Comparison of ENCODE assay signal across 8 cellular contexts in the genomic region with DNA sequence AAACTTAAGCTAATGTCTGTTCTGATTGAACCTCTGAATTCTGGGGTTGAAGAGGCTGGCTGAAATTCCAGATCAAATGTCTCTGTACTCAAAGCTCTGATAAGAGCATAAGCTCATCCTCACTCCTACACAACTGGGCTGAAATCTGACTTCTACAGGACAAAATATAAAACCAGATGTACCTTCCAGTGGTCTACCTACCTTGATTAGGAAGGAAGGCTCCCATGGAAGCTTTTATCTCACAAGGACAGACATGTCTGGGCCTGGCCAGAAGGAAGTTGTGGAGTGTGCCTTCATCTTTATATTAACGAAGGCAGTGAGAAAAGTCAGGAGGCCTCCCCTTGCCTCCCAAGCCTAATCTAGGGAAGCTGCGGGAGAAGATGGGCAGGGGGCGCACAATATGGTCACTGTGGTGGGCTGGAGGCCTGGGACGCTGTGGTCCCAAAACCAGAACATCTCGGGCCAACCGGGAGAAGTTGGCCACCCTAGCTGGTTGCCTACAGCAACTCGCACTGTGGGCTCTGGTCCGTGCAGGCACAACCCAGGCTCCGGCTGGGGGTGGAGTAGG. TPM values are rescaled to one million over a fixed set of nuclear protein-coding genes. Genes with fewer than 3 reads are reported as not detected.
DNase-seq lines count a peak whose midpoint lies in the region; ATAC-seq, FAIRE-seq and TF ChIP-seq lines count a peak whose summit lies in the region.

No MANE protein-coding gene starts in this region.

- peak overlapping the region; percentile 84 for H3K9ac ChIP-seq in HepG2 (ENCODE audit: insufficient read depth, low read depth, low read length)

- in situ Hi-C loops in HepG2 (cut with HindIII; ENCODE audit: extremely low pct_ligation_motif_present, low pct_unique_long_range_greater_than_20kb) = no loop called here

- H3K4me1 ChIP-seq in HepG2 (ENCODE audit: insufficient read depth, low read length) = peaks cover 29% of the 10 kb centered on the region
- peaks cover 8 to 13% of the 10 kb centered on the region in 2 donors for H3K4me1 ChIP-seq in thyroid gland

- H3K79me2 ChIP-seq in HepG2 (ENCODE audit: insufficient read depth, low read length) = no peaks in the 10 kb centered on the region

- intact Hi-C loops in HepG2 (cut with micrococcal nuclease; ENCODE audit: unreplicated experiment) = loop anchor here (10.0 kb wide), 1 partner anchor 80 kb away; the partner anchor contains the start of gene GNA13
- intact Hi-C loops in thyroid gland (cut with DNase I) = loop anchor here (5.0 kb wide), 2 partner anchors 82 to 127 kb away; partner anchors contain the start of gene GNA13

- peak overlapping the region; percentile 58 for H3K4me3 ChIP-seq in GM12875 (ENCODE audit: low read depth, low read length)
- H3K4me3 ChIP-seq in HepG2 (replicated peaks in 1 of 3; ENCODE audit: insufficient read depth in 1 of 3, low read depth in 2 of 3, low read length in 3 of 3) = peak overlapping the region; percentile 58 to 86 (median 82)
- H3K4me3 ChIP-seq in thyroid gland (replicated peaks in 1 of 3) = peak overlapping the region; percentile 22 to 76 (median 47)

- peak overlapping the region; percentile 97 for H3K4me2 ChIP-seq in HepG2 (ENCODE audit: low read depth, low read length)

- H4K20me1 ChIP-seq in HepG2 (ENCODE audit: insufficient read depth, low read length) = no peaks in the 10 kb centered on the region

- CTCF ChIA-PET in HepG2 (lab: Yijun Ruan, JAX; ENCODE audit: low intra/inter-chr PET ratio, low total read pairs) = no interaction called here

- no peak for TF ChIP-seq EP300 in HepG2 (IDR thresholded peaks at IDR 0.05; ENCODE audit: low read depth in 2 of 2, low read length in 2 of 2)
- no peak for TF ChIP-seq EP300 in HepG2 (CRISPR knock-in tag; IDR thresholded peaks at IDR 0.05; ENCODE audit: borderline replicate concordance)

- H3K27me3 ChIP-seq in HepG2 (ENCODE audit: control insufficient read depth in 1 of 2, insufficient read depth in 2 of 2, low read length in 2 of 2) = no peaks in the 10 kb centered on the region
- no peaks in the 10 kb centered on the region for H3K27me3 ChIP-seq in thyroid gland

- FAIRE-seq in HepG2 (lab: Jason Lieb, UNC) = peak; percentile 56

- no peak for TF ChIP-seq POLR2A in HepG2 (IDR thresholded peaks at IDR 0.05; ENCODE audit: insufficient read depth in 1 of 2, low read depth in 2 of 2, low read length in 2 of 2)
- no peak for TF ChIP-seq POLR2A in thyroid gland (IDR thresholded peaks at IDR 0.05)

- no TSS peak for BruUV-seq in HepG2 (replicated peaks; lab: Mats Ljungman, UMichigan)

- DNase-seq in HepG2 (ENCODE audit: low spot score) (no peak), thyroid gland (no peak), NCI-H1417 treated with DMSO at 0.1 percent for 48 hours (lab: John Stamatoyannopoulos, UW) (no peak)

- peak overlapping the region; percentile 33 for H2AFZ ChIP-seq in HepG2 (ENCODE audit: low read length)

- TF ChIP-seq CTCF in GM12875 (IDR thresholded peaks at IDR 0.05; ENCODE audit: borderline replicate concordance, insufficient read depth, low read depth, low read length) (no peak), HepG2 (CRISPR knock-in tag; IDR thresholded peaks at IDR 0.05) (peak; percentile 31), thyroid gland (IDR thresholded peaks at IDR 0.05) (peak in 1 of 6 experiments; percentile 5)

- WGBS in adipose tissue, 3 donors = 2 to 11% (median 4%) methylated on average over 7 to 9 of the region's 9 CpGs
- WGBS in HepG2 (ENCODE audit: low lambda C conversion rate) = 0% methylated on average over 6 of the region's 9 CpGs
- WGBS in thyroid gland, 2 donors = 5 to 36% methylated on average over 4 to 9 of the region's 9 CpGs

- no peaks in the 10 kb centered on the region for H3K9me3 ChIP-seq in HepG2 (ENCODE audit: low read length)
- no peaks in the 10 kb centered on the region for H3K9me3 ChIP-seq in thyroid gland

- POLR2A ChIA-PET in HepG2 (lab: Yijun Ruan, JAX) = interaction anchor here (0.7 to 2.5 kb wide), 22 partner anchors 8 to 601 kb away, joined by 3 to 21 read pairs (median 5); partner anchors contain the start of genes GNA13, LRRC37A3 and RGS9

- H3K27ac ChIP-seq in adipose tissue (ENCODE audit: low read depth, low read length) (peak overlapping the region; percentile 60), HepG2 (ENCODE audit: extremely low read length, insufficient read depth, low read length) (peak overlapping the region; percentile 71), thyroid gland (peak overlapping the region; percentile 97 to 100 (median 99))

- H3K36me3 ChIP-seq in HepG2 (replicated peaks in 1 of 2; ENCODE audit: control insufficient read depth in 1 of 2, insufficient read depth in 2 of 2, low read length in 2 of 2) (peaks cover 0 to 2% of the 10 kb centered on the region in 2 experiments; a peak in 1 of 5 replicates), thyroid gland (no peaks in the 10 kb centered on the region)

- ATAC-seq in HG03196 (IDR thresholded peaks at IDR 0.05; ENCODE audit: unreplicated experiment) (peak; percentile 1), HepG2 (peak; percentile 2; the same call in 2 of the 3 replicates), GM18502 (IDR thresholded peaks at IDR 0.05; ENCODE audit: poor library complexity, unreplicated experiment) (no peak), HG03095 (IDR thresholded peaks at IDR 0.05; ENCODE audit: unreplicated experiment) (no peak)

- TF ChIP-seq RAD21 in HepG2 (CRISPR knock-in tag; IDR thresholded peaks at IDR 0.05) = no peak

TF ChIP-seq in HepG2, 621 proteins besides CTCF, POLR2A, EP300 and RAD21 (continues in another document):
- TF ChIP-seq SNRNP70 (IDR thresholded peaks at IDR 0.05; ENCODE audit: low read depth, low read length) (no peak), U2AF1 (optimal IDR thresholded peaks at IDR 0.05; ENCODE audit: low read depth, low read length) (peak; percentile 18), ZMYM2 (CRISPR knock-in tag; IDR thresholded peaks at IDR 0.05) (no peak), ZNF558 (CRISPR knock-in tag; IDR thresholded peaks at IDR 0.05; ENCODE audit: borderline replicate concordance) (no peak), ZKSCAN1 (IDR thresholded peaks at IDR 0.05; ENCODE audit: low read length) (no peak)
- TF ChIP-seq, protein P1, sequence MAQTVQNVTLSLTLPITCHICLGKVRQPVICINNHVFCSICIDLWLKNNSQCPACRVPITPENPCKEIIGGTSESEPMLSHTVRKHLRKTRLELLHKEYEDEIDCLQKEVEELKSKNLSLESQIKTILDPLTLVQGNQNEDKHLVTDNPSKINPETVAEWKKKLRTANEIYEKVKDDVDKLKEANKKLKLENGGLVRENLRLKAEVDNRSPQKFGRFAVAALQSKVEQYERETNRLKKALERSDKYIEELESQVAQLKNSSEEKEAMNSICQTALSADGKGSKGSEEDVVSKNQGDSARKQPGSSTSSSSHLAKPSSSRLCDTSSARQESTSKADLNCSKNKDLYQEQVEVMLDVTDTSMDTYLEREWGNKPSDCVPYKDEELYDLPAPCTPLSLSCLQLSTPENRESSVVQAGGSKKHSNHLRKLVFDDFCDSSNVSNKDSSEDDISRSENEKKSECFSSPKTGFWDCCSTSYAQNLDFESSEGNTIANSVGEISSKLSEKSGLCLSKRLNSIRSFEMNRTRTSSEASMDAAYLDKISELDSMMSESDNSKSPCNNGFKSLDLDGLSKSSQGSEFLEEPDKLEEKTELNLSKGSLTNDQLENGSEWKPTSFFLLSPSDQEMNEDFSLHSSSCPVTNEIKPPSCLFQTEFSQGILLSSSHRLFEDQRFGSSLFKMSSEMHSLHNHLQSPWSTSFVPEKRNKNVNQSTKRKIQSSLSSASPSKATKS (CRISPR knock-in tag; IDR thresholded peaks at IDR 0.05) = peak; percentile 78; the same call in 1 of the 2 replicates
- TF ChIP-seq, protein P2, sequence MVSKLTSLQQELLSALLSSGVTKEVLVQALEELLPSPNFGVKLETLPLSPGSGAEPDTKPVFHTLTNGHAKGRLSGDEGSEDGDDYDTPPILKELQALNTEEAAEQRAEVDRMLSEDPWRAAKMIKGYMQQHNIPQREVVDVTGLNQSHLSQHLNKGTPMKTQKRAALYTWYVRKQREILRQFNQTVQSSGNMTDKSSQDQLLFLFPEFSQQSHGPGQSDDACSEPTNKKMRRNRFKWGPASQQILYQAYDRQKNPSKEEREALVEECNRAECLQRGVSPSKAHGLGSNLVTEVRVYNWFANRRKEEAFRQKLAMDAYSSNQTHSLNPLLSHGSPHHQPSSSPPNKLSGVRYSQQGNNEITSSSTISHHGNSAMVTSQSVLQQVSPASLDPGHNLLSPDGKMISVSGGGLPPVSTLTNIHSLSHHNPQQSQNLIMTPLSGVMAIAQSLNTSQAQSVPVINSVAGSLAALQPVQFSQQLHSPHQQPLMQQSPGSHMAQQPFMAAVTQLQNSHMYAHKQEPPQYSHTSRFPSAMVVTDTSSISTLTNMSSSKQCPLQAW (CRISPR knock-in tag; IDR thresholded peaks at IDR 0.05) = peak; percentile 61; the same call in 1 of the 2 replicates

RNA-seq across cellular contexts. Expression of gene LRRC37A3, which starts 55.6 kb away (rescaled TPM):
- polyA plus RNA-seq in adipose tissue = 1 to 10 TPM; 1.3 to 9.0 (median 1.5) TPM
- 0.81 and 1.1 TPM in 2 replicates for total RNA-seq in HepG2 (2016; rRNA removed; fragmentation: Illumina TruSeq; extraction: Trizol)
- total RNA-seq in HepG2 (2016; cell fraction: cytosol; rRNA removed; fragmentation: Illumina TruSeq; extraction: Trizol; ENCODE audit: low read depth) = 5.0 and 5.2 TPM in 2 replicates
- total RNA-seq in HepG2 (2016; cell fraction: insoluble cytoplasmic fraction; rRNA removed; fragmentation: Illumina TruSeq; extraction: Trizol) = 0.97 and 1.1 TPM in 2 replicates
- total RNA-seq in HepG2 (2016; cell fraction: membrane; rRNA removed; fragmentation: Illumina TruSeq; extraction: Trizol) = 1.3 and 2.1 TPM in 2 replicates
- total RNA-seq in HepG2 (2016; cell fraction: nucleus; rRNA removed; fragmentation: Illumina TruSeq; extraction: Trizol) = 4.7 and 6.7 TPM in 2 replicates
- 0.54 and 0.62 TPM in 2 replicates for polyA plus RNA-seq in HepG2 (2011; rRNA removed)
- 0.24 and 0.56 TPM in 2 replicates for polyA plus RNA-seq in HepG2 (2011; cell fraction: cytosol; rRNA removed)
- 1.2 and 2.3 TPM in 2 replicates for polyA plus RNA-seq in HepG2 (2011; cell fraction: nucleus; rRNA removed)
- 0.67 and 1.2 TPM in 2 replicates for polyA plus RNA-seq in HepG2 (2012)
- polyA plus RNA-seq in HepG2 (2016; cell fraction: cytosol; fragmentation: Illumina TruSeq; extraction: Trizol; ENCODE audit: low read depth) = 0.34 and 0.40 TPM in 2 replicates
- 0.52 and 1.1 TPM in 2 replicates for polyA plus RNA-seq in HepG2 (2016; cell fraction: insoluble cytoplasmic fraction; fragmentation: Illumina TruSeq; extraction: Trizol; ENCODE audit: low read depth)
- polyA plus RNA-seq in HepG2 (2016; cell fraction: membrane; fragmentation: Illumina TruSeq; extraction: Trizol; ENCODE audit: low read depth) = 0.24 and 0.45 TPM in 2 replicates
- polyA plus RNA-seq in HepG2 (2016; cell fraction: nucleus; fragmentation: Illumina TruSeq; extraction: Trizol; ENCODE audit: insufficient read depth, low read depth) = 2.8 and 4.0 TPM in 2 replicates
- polyA minus RNA-seq in HepG2 (2011; rRNA and poly(A)+ RNA removed; ENCODE audit: low replicate concordance) = 2.6 and 13.1 TPM in 2 replicates
- 0.40 and 1.3 TPM in 2 replicates for polyA minus RNA-seq in HepG2 (2011; cell fraction: cytosol; rRNA and poly(A)+ RNA removed)
- polyA minus RNA-seq in HepG2 (2011; cell fraction: nucleus; rRNA and poly(A)+ RNA removed) = 11.1 and 12.6 TPM in 2 replicates
- total RNA-seq in thyroid gland = 10 to 100 TPM in 3 of 4 donors, 1 to 10 TPM in 1; 9.2 to 20.3 (median 12.8) TPM

Comparison
In these comparisons a context has a peak if more than half of its experiments do, and no peak if none do; other contexts are left out.
1. ATAC-seq: peak in HG03196 (single experiment) and HepG2 (single experiment); none in GM18502 (single experiment) and HG03095 (single experiment).
2. Peak in every context shown above with its lines, with median percentiles within 50 percentile points of each other: H3K4me3 ChIP-seq and H3K27ac ChIP-seq.